ENCODE assay signal across 24 cellular contexts in genomic region chr20:32999603-33000250, GRCh38. TPM values are rescaled to one million over a fixed set of nuclear protein-coding genes. Genes with fewer than 3 reads are reported as not detected.
DNase-seq lines count a peak whose midpoint lies in the region; ATAC-seq, FAIRE-seq and TF ChIP-seq lines count a peak whose summit lies in the region.
"Had no signal": no experiment of that assay in that cellular context is flagged by ENCODE, and none has a peak within 500 bp of the region (broad histone marks: within the 10 kb centered on the region; RNA-seq: fewer than 3 reads in every experiment).

No MANE protein-coding gene starts in this region.

- CTCF ChIA-PET in K562 (lab: Yijun Ruan, JAX; ENCODE audit: low intra/inter-chr PET ratio), result no interaction called here

- peaks cover 21% of the 10 kb centered on the region for H3K4me1 ChIP-seq in OCI-LY3 (ENCODE audit: low read length)
- no peaks in the 10 kb centered on the region; a peak in 1 of 5 replicates for H3K4me1 ChIP-seq in K562 (replicated peaks in 1 of 2; ENCODE audit: control insufficient read depth in 2 of 2, insufficient read depth in 2 of 2, low read length in 2 of 2)
- H3K4me1 ChIP-seq: gastrocnemius medialis, parathyroid adenoma, sigmoid colon, SJSA1 had no signal

- H3K79me2 ChIP-seq in OCI-LY3 (ENCODE audit: low read length) (no peaks in the 10 kb centered on the region), K562 (ENCODE audit: control insufficient read depth, insufficient read depth, low read length) (no peaks in the 10 kb centered on the region)
- H3K79me2 ChIP-seq: parathyroid adenoma had no signal

- H3K9me1 ChIP-seq in K562 (ENCODE audit: control insufficient read depth, insufficient read depth, low read length), result no peaks in the 10 kb centered on the region

- POLR2A ChIA-PET in K562 (lab: Yijun Ruan, JAX), result interaction anchor here (1.1 to 1.2 kb wide), 2 partner anchors 22 to 26 kb away, joined by 3 to 4 read pairs; no protein-coding TSS in a partner anchor

- 4% methylated on average over 8 of the region's 9 CpGs for WGBS in K562 (ENCODE audit: insufficient coverage, low coverage, missing lambda C conversion rate)

- H3K27me3 ChIP-seq in OCI-LY3 (ENCODE audit: low read depth, low read length) (no peaks in the 10 kb centered on the region), K562 (ENCODE audit: control insufficient read depth in 2 of 2, insufficient read depth in 2 of 2, low read length in 2 of 2) (peaks cover 2 to 27% of the 10 kb centered on the region in 2 experiments; a peak in 2 of 5 replicates)
- H3K27me3 ChIP-seq: gastrocnemius medialis, SJSA1 had no signal

- H4K20me1 ChIP-seq in OCI-LY3 (ENCODE audit: insufficient read depth, low read length) (no peaks in the 10 kb centered on the region), K562 (replicated peaks; ENCODE audit: control insufficient read depth, insufficient read depth, low read length) (no peaks in the 10 kb centered on the region)

- no peak overlapping the region for H3K9ac ChIP-seq in OCI-LY3 (ENCODE audit: low read length)
- H3K9ac ChIP-seq in K562 (ENCODE audit: insufficient read depth in 1 of 2, low read depth in 2 of 2, low read length in 2 of 2), result peak overlapping the region in 1 of 2 experiments; percentile 3; a peak in 1 of 4 replicates
- H3K9ac ChIP-seq: parathyroid adenoma had no signal

- TF ChIP-seq RAD21 in K562 (CRISPR knock-in tag; conservative IDR thresholded peaks at IDR 0.05 in 1 of 2, IDR thresholded peaks at IDR 0.05 in 1 of 2), result no peak

- FAIRE-seq in K562 (lab: Jason Lieb, UNC), result no peak

- in situ Hi-C loops in K562 (cut with MboI), result no loop called here

- no peak overlapping the region for H3K27ac ChIP-seq in OCI-LY3 (ENCODE audit: low read length)
- no peak overlapping the region for H3K27ac ChIP-seq in K562 (ENCODE audit: extremely low read depth, low read depth, low read length)
- H3K27ac ChIP-seq: gastrocnemius medialis, parathyroid adenoma, sigmoid colon, SJSA1 had no signal

- BruUV-seq in K562 (replicated peaks; lab: Mats Ljungman, UMichigan), result no TSS peak

- no peak for TF ChIP-seq POLR2A in K562 (conservative IDR thresholded peaks at IDR 0.05)

- no peak overlapping the region for H3K4me3 ChIP-seq in OCI-LY3 (ENCODE audit: low read length)
- H3K4me3 ChIP-seq in K562, result no peak overlapping the region
- H3K4me3 ChIP-seq: gastrocnemius medialis, sigmoid colon, SJSA1 had no signal

- intact Hi-C loops in K562 (cut with micrococcal nuclease) (no loop called here), posterior vena cava (cut with DNase I) (no loop called here)

- no peak for TF ChIP-seq EP300 in K562 (IDR thresholded peaks at IDR 0.05; ENCODE audit: low read length)

- H3K9me3 ChIP-seq in OCI-LY3 (ENCODE audit: insufficient read depth, low read length), result peaks cover 4% of the 10 kb centered on the region; the same call in 1 of the 2 replicates
- H3K9me3 ChIP-seq in K562 (replicated peaks; ENCODE audit: control insufficient read depth, insufficient read depth, low read depth, low read length), result no peaks in the 10 kb centered on the region; the same call in 1 of the 2 replicates
- H3K9me3 ChIP-seq: gastrocnemius medialis had no signal

- H3K4me2 ChIP-seq in OCI-LY3 (ENCODE audit: low read length) (peak overlapping the region; percentile 39), K562 (ENCODE audit: insufficient read depth, low read length) (peak overlapping the region; percentile 27; the same call in 1 of the 2 replicates)

- TF ChIP-seq CTCF in OCI-LY3 (IDR thresholded peaks at IDR 0.05; ENCODE audit: low read depth, low read length) (no peak), K562 (IDR thresholded peaks at IDR 0.05 in 2 of 3, conservative IDR thresholded peaks at IDR 0.05 in 1 of 3; ENCODE audit: insufficient read depth in 2 of 3, low read depth in 1 of 3, low read length in 3 of 3) (no peak)

- H3K36me3 ChIP-seq in OCI-LY3 (replicated peaks; ENCODE audit: low read depth, low read length), result no peaks in the 10 kb centered on the region
- H3K36me3 ChIP-seq in K562 (ENCODE audit: control insufficient read depth, insufficient read depth, low read length), result no peaks in the 10 kb centered on the region
- H3K36me3 ChIP-seq: gastrocnemius medialis, sigmoid colon, SJSA1 had no signal

- peak; percentile 74 to 83 for DNase-seq in Kasumi-1 (lab: John Stamatoyannopoulos, UW)
- DNase-seq in K562 (ENCODE audit: extremely low read depth in 1 of 4, low spot score in 3 of 4), result no peak
- DNase-seq in posterior vena cava (ENCODE audit: low spot score), result peak; percentile 9
- DNase-seq in NCI-H1694 (lab: John Stamatoyannopoulos, UW), result no peak
- DNase-seq in activated CD4-positive, alpha-beta T cell treated with anti-CD3 and anti-CD28 coated beads, Interleukin-2, amount 50 U/mL, for 48 hours, result no peak
- no peak for DNase-seq in NCI-H345 treated with DMSO at 0.1 percent for 48 hours (lab: John Stamatoyannopoulos, UW; ENCODE audit: unreplicated experiment)
- DNase-seq: activated naive CD4-positive, alpha-beta T cell treated with anti-CD3 and anti-CD28 coated beads, Interleukin-2, amount 50 U/mL, for 16 hours; DMS79 treated with DMSO at 0.1 percent for 48 hours; effector CD4-positive, alpha-beta T cell; gastrocnemius medialis; GOT3; naive thymus-derived CD8-positive, alpha-beta T cell; NCI-H1417 treated with DMSO at 0.1 percent for 48 hours; NCI-H524; sigmoid colon had no signal

- H2AFZ ChIP-seq in OCI-LY3 (ENCODE audit: low read depth, low read length), result no peak overlapping the region
- 0 out of 2 replicates have a peak overlapping the region, but pooled peaks have one; percentile 26 for H2AFZ ChIP-seq in K562 (ENCODE audit: low read depth, low read length)
- H2AFZ ChIP-seq: parathyroid adenoma had no signal

- no peak for ATAC-seq in K562
- ATAC-seq: gastrocnemius medialis; naive thymus-derived CD8-positive, alpha-beta T cell; stimulated activated memory B cell treated with anti-CD40 and anti-IgM and Interleukin-4, amounts not matched to agents 10 μg/mL and 1 μg/mL and 100 μg/mL, for 72 hours had no signal

RNA-seq across cellular contexts. Expression of gene SUN5, which starts 4.5 kb away (rescaled TPM):
- total RNA-seq in K562 (2011; cell fraction: chromatin; rRNA removed; ENCODE audit: low replicate concordance), result not detected in 2 replicates
- not detected in 2 replicates for total RNA-seq in K562 (2011; cell fraction: nucleolus; rRNA removed)
- not detected in 2 replicates for total RNA-seq in K562 (2011; cell fraction: nucleoplasm; rRNA removed)
- total RNA-seq in K562 (2014; rRNA removed) (not detected in 2 replicates), K562 (2014; rRNA removed; fragmentation: Illumina TruSeq; extraction: Trizol) (not detected in 2 replicates), K562 (2015; rRNA removed; fragmentation: Illumina TruSeq; extraction: Trizol) (not detected in 2 replicates), K562 (2021) (not detected in 2 replicates), posterior vena cava (not detected)
- polyA plus RNA-seq in K562 (2011; rRNA removed) (not detected in 2 replicates), K562 (2014; fragmentation: Illumina TruSeq; extraction: Trizol) (not detected in 2 replicates), K562 (2014; fragmentation: Nextera tagmentation; extraction: Ambion mirVana) (not detected), K562 (2014; rRNA removed) (not detected in 2 replicates)
- not detected in 2 replicates for polyA plus RNA-seq in K562 (2011; cell fraction: cytosol; rRNA removed)
- not detected in 2 replicates for polyA plus RNA-seq in K562 (2011; cell fraction: nucleus; rRNA removed)
- polyA plus RNA-seq in K562 (2012), result not detected in 2 replicates
- polyA minus RNA-seq in K562 (2011; rRNA and poly(A)+ RNA removed), result not detected in 2 replicates
- not detected in 2 replicates for polyA minus RNA-seq in K562 (2011; cell fraction: cytosol; rRNA and poly(A)+ RNA removed)
- not detected in 2 replicates for polyA minus RNA-seq in K562 (2011; cell fraction: nucleus; rRNA and poly(A)+ RNA removed)
- total RNA-seq: aorta; gastrocnemius medialis; kidney epithelial cell; naive thymus-derived CD8-positive, alpha-beta T cell; sigmoid colon; SJSA1; T-helper 2 cell treated with Interferon-gamma antibody and Interleukin-4, amounts not matched to agents 100 ng/mL and 5 ng/mL, for 36 hours had no signal
- polyA plus RNA-seq: aorta; esophagus; naive thymus-derived CD8-positive, alpha-beta T cell; sigmoid colon; thymus had no signal

RNA-seq across cellular contexts. Expression of gene BPIFB2, which starts 7.8 kb away (rescaled TPM):
- total RNA-seq in K562 (2011; cell fraction: chromatin; rRNA removed; ENCODE audit: low replicate concordance), result not detected in 2 replicates
- not detected in 2 replicates for total RNA-seq in K562 (2011; cell fraction: nucleolus; rRNA removed)
- total RNA-seq in K562 (2011; cell fraction: nucleoplasm; rRNA removed), result not detected in 2 replicates
- total RNA-seq in K562 (2014; rRNA removed) (not detected in 2 replicates), K562 (2014; rRNA removed; fragmentation: Illumina TruSeq; extraction: Trizol) (not detected in 2 replicates), K562 (2015; rRNA removed; fragmentation: Illumina TruSeq; extraction: Trizol) (not detected in 2 replicates), K562 (2021) (0.11 TPM in 1 of 2 replicates, not detected in the other), posterior vena cava (not detected)
- polyA plus RNA-seq in K562 (2011; rRNA removed) (not detected in 2 replicates), K562 (2014; fragmentation: Illumina TruSeq; extraction: Trizol) (not detected in 2 replicates), K562 (2014; fragmentation: Nextera tagmentation; extraction: Ambion mirVana) (not detected), K562 (2014; rRNA removed) (not detected in 2 replicates)
- not detected in 2 replicates for polyA plus RNA-seq in K562 (2011; cell fraction: cytosol; rRNA removed)
- not detected in 2 replicates for polyA plus RNA-seq in K562 (2011; cell fraction: nucleus; rRNA removed)
- polyA plus RNA-seq in K562 (2012), result not detected in 2 replicates
- not detected in 2 replicates for polyA minus RNA-seq in K562 (2011; rRNA and poly(A)+ RNA removed)
- polyA minus RNA-seq in K562 (2011; cell fraction: cytosol; rRNA and poly(A)+ RNA removed), result 1.1 TPM in 1 of 2 replicates, not detected in the other
- polyA minus RNA-seq in K562 (2011; cell fraction: nucleus; rRNA and poly(A)+ RNA removed), result not detected in 2 replicates
- total RNA-seq: aorta; gastrocnemius medialis; kidney epithelial cell; naive thymus-derived CD8-positive, alpha-beta T cell; sigmoid colon; SJSA1; T-helper 2 cell treated with Interferon-gamma antibody and Interleukin-4, amounts not matched to agents 100 ng/mL and 5 ng/mL, for 36 hours had no signal
- polyA plus RNA-seq: aorta; naive thymus-derived CD8-positive, alpha-beta T cell; sigmoid colon had no signal

RNA-seq across cellular contexts. Expression of gene BPIFB6, which starts 31.7 kb away (rescaled TPM):
- not detected in 2 replicates for total RNA-seq in K562 (2011; cell fraction: chromatin; rRNA removed; ENCODE audit: low replicate concordance)
- not detected in 2 replicates for total RNA-seq in K562 (2011; cell fraction: nucleolus; rRNA removed)
- total RNA-seq in K562 (2011; cell fraction: nucleoplasm; rRNA removed), result not detected in 2 replicates
- total RNA-seq in K562 (2014; rRNA removed), result not detected in 2 replicates
- not detected in 2 replicates for total RNA-seq in K562 (2014; rRNA removed; fragmentation: Illumina TruSeq; extraction: Trizol)
- not detected in 2 replicates for total RNA-seq in K562 (2015; rRNA removed; fragmentation: Illumina TruSeq; extraction: Trizol)
- total RNA-seq in K562 (2021), result not detected in 2 replicates
- not detected in 2 replicates for polyA plus RNA-seq in K562 (2011; rRNA removed)
- polyA plus RNA-seq in K562 (2011; cell fraction: cytosol; rRNA removed), result not detected in 2 replicates
- not detected in 2 replicates for polyA plus RNA-seq in K562 (2011; cell fraction: nucleus; rRNA removed)
- not detected in 2 replicates for polyA plus RNA-seq in K562 (2012)
- polyA plus RNA-seq in K562 (2014; fragmentation: Illumina TruSeq; extraction: Trizol), result not detected in 2 replicates
- polyA plus RNA-seq in K562 (2014; fragmentation: Nextera tagmentation; extraction: Ambion mirVana), result not detected
- polyA plus RNA-seq in K562 (2014; rRNA removed), result not detected in 2 replicates
- not detected in 2 replicates for polyA minus RNA-seq in K562 (2011; rRNA and poly(A)+ RNA removed)
- not detected in 2 replicates for polyA minus RNA-seq in K562 (2011; cell fraction: cytosol; rRNA and poly(A)+ RNA removed)
- not detected in 2 replicates for polyA minus RNA-seq in K562 (2011; cell fraction: nucleus; rRNA and poly(A)+ RNA removed)
- not detected for total RNA-seq in posterior vena cava
- total RNA-seq: aorta; gastrocnemius medialis; kidney epithelial cell; naive thymus-derived CD8-positive, alpha-beta T cell; sigmoid colon; SJSA1; T-helper 2 cell treated with Interferon-gamma antibody and Interleukin-4, amounts not matched to agents 100 ng/mL and 5 ng/mL, for 36 hours had no signal
- polyA plus RNA-seq: aorta; esophagus; naive thymus-derived CD8-positive, alpha-beta T cell; sigmoid colon had no signal

RNA-seq across cellular contexts. Expression of gene BPIFB3, which starts 54.0 kb away (rescaled TPM):
- not detected in 2 replicates for total RNA-seq in K562 (2011; cell fraction: chromatin; rRNA removed; ENCODE audit: low replicate concordance)
- total RNA-seq in K562 (2011; cell fraction: nucleolus; rRNA removed), result not detected in 2 replicates
- not detected in 2 replicates for total RNA-seq in K562 (2011; cell fraction: nucleoplasm; rRNA removed)
- total RNA-seq in K562 (2014; rRNA removed) (not detected in 2 replicates), K562 (2014; rRNA removed; fragmentation: Illumina TruSeq; extraction: Trizol) (not detected in 2 replicates), K562 (2015; rRNA removed; fragmentation: Illumina TruSeq; extraction: Trizol) (not detected in 2 replicates), K562 (2021) (not detected in 2 replicates), posterior vena cava (not detected)
- polyA plus RNA-seq in K562 (2011; rRNA removed) (not detected in 2 replicates), K562 (2014; fragmentation: Illumina TruSeq; extraction: Trizol) (not detected in 2 replicates), K562 (2014; fragmentation: Nextera tagmentation; extraction: Ambion mirVana) (not detected), K562 (2014; rRNA removed) (not detected in 2 replicates)
- not detected in 2 replicates for polyA plus RNA-seq in K562 (2011; cell fraction: cytosol; rRNA removed)
- polyA plus RNA-seq in K562 (2011; cell fraction: nucleus; rRNA removed), result not detected in 2 replicates
- polyA plus RNA-seq in K562 (2012), result not detected in 2 replicates
- not detected in 2 replicates for polyA minus RNA-seq in K562 (2011; rRNA and poly(A)+ RNA removed)
- not detected in 2 replicates for polyA minus RNA-seq in K562 (2011; cell fraction: cytosol; rRNA and poly(A)+ RNA removed)
- not detected in 2 replicates for polyA minus RNA-seq in K562 (2011; cell fraction: nucleus; rRNA and poly(A)+ RNA removed)
- total RNA-seq: aorta; gastrocnemius medialis; kidney epithelial cell; naive thymus-derived CD8-positive, alpha-beta T cell; sigmoid colon; SJSA1; T-helper 2 cell treated with Interferon-gamma antibody and Interleukin-4, amounts not matched to agents 100 ng/mL and 5 ng/mL, for 36 hours had no signal
- polyA plus RNA-seq: aorta; esophagus; naive thymus-derived CD8-positive, alpha-beta T cell; sigmoid colon had no signal

Comparison
In these comparisons a context has a peak if more than half of its experiments do, and no peak if none do; other contexts are left out.
1. DNase-seq: peak in Kasumi-1 (2 of 2) and posterior vena cava (single experiment); none in K562 (0 of 4), NCI-H1694 (single experiment), activated CD4-positive, alpha-beta T cell treated with anti-CD3 and anti-CD28 coated beads, Interleukin-2, amount 50 U/mL, for 48 hours (0 of 2) and NCI-H345 treated with DMSO at 0.1 percent for 48 hours (single experiment).